26 cellular contexts compared by ENCODE assay signal in genomic region chr6:161003336-161003735, GRCh38. TPM values are rescaled to one million over a fixed set of nuclear protein-coding genes. Genes with fewer than 3 reads are reported as not detected.
DNase-seq lines count a peak whose midpoint lies in the region; TF ChIP-seq lines count a peak whose summit lies in the region.
"Had no signal": no experiment of that assay in that cellular context is flagged by ENCODE, and none has a peak within 500 bp of the region (broad histone marks: within the 10 kb centered on the region; RNA-seq: fewer than 3 reads in every experiment).

No MANE protein-coding gene starts in this region.

- TF ChIP-seq CTCF in epithelial cell of esophagus (IDR thresholded peaks at IDR 0.05; ENCODE audit: insufficient read depth, low read depth, low read length, missing control alignments) (no peak), osteoblast (IDR thresholded peaks at IDR 0.05; ENCODE audit: extremely low read depth, low read depth, low read length) (no peak)

- H3K4me3 Mint-ChIP-seq in activated T-cell treated with anti-CD3 and anti-CD28 coated beads, Interleukin-2, amount 50 U/mL, for 24 hours: no peak overlapping the region

- no peaks in the 10 kb centered on the region for H4K20me1 ChIP-seq in osteoblast (ENCODE audit: insufficient read depth, low read length)

- no peaks in the 10 kb centered on the region for H3K36me3 ChIP-seq in osteoblast (ENCODE audit: insufficient read depth, low read length)
- H3K36me3 ChIP-seq: Peyer's patch, SJCRH30 had no signal

- no peaks in the 10 kb centered on the region for H3K27me3 ChIP-seq in osteoblast (ENCODE audit: insufficient read depth, low read length)
- H3K27me3 ChIP-seq: Peyer's patch, SJCRH30 had no signal

- peaks cover 67% of the 10 kb centered on the region for H3K79me2 ChIP-seq in osteoblast (ENCODE audit: insufficient read depth, low read length)

- H3K27ac Mint-ChIP-seq in activated T-cell treated with anti-CD3 and anti-CD28 coated beads, Interleukin-2, amount 50 U/mL, for 24 hours: no peak overlapping the region

- no peak overlapping the region for H3K4me2 ChIP-seq in osteoblast (ENCODE audit: insufficient read depth, low read length)

- peaks cover 44% of the 10 kb centered on the region for H3K4me1 Mint-ChIP-seq in activated T-cell treated with anti-CD3 and anti-CD28 coated beads, Interleukin-2, amount 50 U/mL, for 24 hours (ENCODE audit: low read depth)

- peak; percentile 18 for DNase-seq in EL
- DNase-seq in amniotic epithelial cell (ENCODE audit: low read depth): peak; percentile 57
- DNase-seq in epithelial cell of esophagus (ENCODE audit: low read depth): peak; percentile 12
- DNase-seq in osteoblast (ENCODE audit: insufficient read length, low spot score, missing footprints): no peak
- no peak for DNase-seq in foreskin melanocyte
- DNase-seq in NCI-H69 (lab: John Stamatoyannopoulos, UW): no peak
- no peak for DNase-seq in activated T-cell treated with anti-CD3 and anti-CD28 coated beads, Interleukin-2, amount 50 U/mL, for 24 hours
- no peak for DNase-seq in NCI-H2171 (lab: John Stamatoyannopoulos, UW)
- DNase-seq: 8988T; AML-193; C1 segment of cervical spinal cord; Calu3; CD8-positive, alpha-beta memory T cell; DMS153; GDM1; H7; KG1; NCI-H1092; NCI-H1436; NCI-H187 treated with DMSO at 0.1 percent for 48 hours; NCI-H2107; NCI-H2227 treated with DMSO at 0.1 percent for 48 hours; NCI-H524; NCI-H82; Peyer's patch; SJCRH30 had no signal

- H3K27ac ChIP-seq in osteoblast (ENCODE audit: low read depth, low read length): peak overlapping the region; percentile 22
- H3K27ac ChIP-seq: Peyer's patch, SJCRH30 had no signal

- H3K4me3 ChIP-seq in epithelial cell of esophagus (ENCODE audit: low read length) (no peak overlapping the region), osteoblast (ENCODE audit: insufficient read depth, low read length) (no peak overlapping the region)
- H3K4me3 ChIP-seq: Peyer's patch, SJCRH30 had no signal

- no peaks in the 10 kb centered on the region for H3K9me3 ChIP-seq in osteoblast (ENCODE audit: low read depth, low read length)
- H3K9me3 ChIP-seq: Peyer's patch had no signal

- H2AFZ ChIP-seq in osteoblast (ENCODE audit: low read length): no peak overlapping the region

- no peaks in the 10 kb centered on the region for H3K27me3 Mint-ChIP-seq in activated T-cell treated with anti-CD3 and anti-CD28 coated beads, Interleukin-2, amount 50 U/mL, for 24 hours
- H3K27me3 Mint-ChIP-seq: CD8-positive, alpha-beta memory T cell had no signal

- peaks cover 18% of the 10 kb centered on the region for H3K36me3 Mint-ChIP-seq in activated T-cell treated with anti-CD3 and anti-CD28 coated beads, Interleukin-2, amount 50 U/mL, for 24 hours (ENCODE audit: low read depth)

- H3K9me3 Mint-ChIP-seq in activated T-cell treated with anti-CD3 and anti-CD28 coated beads, Interleukin-2, amount 50 U/mL, for 24 hours: no peaks in the 10 kb centered on the region
- H3K9me3 Mint-ChIP-seq: CD8-positive, alpha-beta memory T cell had no signal

- peaks cover 5% of the 10 kb centered on the region for H3K4me1 ChIP-seq in osteoblast (ENCODE audit: insufficient read depth, low read length)

RNA-seq across cellular contexts. Expression of gene MAP3K4, which starts 11.8 kb away (rescaled TPM):
- 31.1 and 36.8 TPM in 2 replicates for total RNA-seq in osteoblast

Comparison
In these comparisons a context has a peak if more than half of its experiments do, and no peak if none do; other contexts are left out.
1. DNase-seq: peak in EL (single experiment), amniotic epithelial cell (single experiment) and epithelial cell of esophagus (single experiment); none in osteoblast (single experiment), foreskin melanocyte (single experiment), NCI-H69 (single experiment), activated T-cell treated with anti-CD3 and anti-CD28 coated beads, Interleukin-2, amount 50 U/mL, for 24 hours (single experiment) and NCI-H2171 (single experiment).